1 cellular context compared by ENCODE assay signal in the genomic region with DNA sequence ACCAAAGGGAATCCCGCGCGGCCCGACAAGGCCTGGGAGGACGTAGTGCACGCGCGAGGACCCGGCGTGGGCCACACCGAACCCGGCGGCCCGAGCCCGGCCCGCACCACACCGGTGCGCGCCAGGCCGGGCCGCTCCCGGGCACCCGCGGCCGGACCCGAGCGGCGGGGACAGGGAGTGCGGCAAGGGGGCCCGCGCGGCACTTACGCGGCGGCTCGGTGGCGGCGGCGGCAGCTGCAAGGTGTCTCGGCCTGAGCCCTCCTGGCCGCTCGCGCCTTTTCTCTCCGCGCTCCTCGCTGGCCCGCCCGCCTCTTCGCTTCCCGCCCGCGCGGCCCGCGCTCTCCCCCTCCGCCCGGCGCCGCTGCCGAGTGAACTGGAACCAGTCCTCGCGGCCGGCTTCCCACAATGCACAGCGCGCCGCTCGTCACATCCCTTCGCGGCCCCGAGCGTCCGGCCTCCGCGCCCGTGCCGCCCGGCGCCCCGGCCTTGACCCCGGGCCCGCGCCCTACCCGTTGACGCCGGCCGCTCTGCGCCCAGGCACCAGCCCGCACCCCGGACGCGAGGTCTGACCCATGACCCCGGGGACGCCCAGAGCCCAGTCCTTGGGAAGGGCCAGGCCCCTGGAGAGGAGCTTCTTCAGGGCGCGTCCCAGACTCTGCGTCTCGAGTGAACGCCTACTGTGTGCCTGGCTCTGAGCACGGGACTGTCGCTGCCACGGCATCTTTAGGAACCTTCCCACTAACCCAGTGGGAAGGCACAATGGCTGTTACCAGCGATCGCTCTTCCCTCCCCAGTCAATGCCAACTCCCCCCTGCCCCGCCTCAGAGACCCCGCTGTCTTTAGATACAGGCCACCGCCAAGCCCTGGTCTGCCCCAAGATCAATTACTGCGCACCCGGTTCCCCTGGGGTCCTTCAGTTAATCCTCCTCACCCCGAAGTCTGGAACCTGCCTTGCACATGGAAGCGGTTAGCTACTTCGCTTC.
TF ChIP-seq lines count a peak whose summit lies in the region.

A gene (minus strand): TSS at position 377 of the 983 bp plus-strand sequence. CDS start 10,138 bp downstream, outside the sequence.

TF ChIP-seq in SK-N-SH, 30 proteins besides CTCF, POLR2A, EP300 and RAD21 (continued from another document):
- TF ChIP-seq, protein P1, sequence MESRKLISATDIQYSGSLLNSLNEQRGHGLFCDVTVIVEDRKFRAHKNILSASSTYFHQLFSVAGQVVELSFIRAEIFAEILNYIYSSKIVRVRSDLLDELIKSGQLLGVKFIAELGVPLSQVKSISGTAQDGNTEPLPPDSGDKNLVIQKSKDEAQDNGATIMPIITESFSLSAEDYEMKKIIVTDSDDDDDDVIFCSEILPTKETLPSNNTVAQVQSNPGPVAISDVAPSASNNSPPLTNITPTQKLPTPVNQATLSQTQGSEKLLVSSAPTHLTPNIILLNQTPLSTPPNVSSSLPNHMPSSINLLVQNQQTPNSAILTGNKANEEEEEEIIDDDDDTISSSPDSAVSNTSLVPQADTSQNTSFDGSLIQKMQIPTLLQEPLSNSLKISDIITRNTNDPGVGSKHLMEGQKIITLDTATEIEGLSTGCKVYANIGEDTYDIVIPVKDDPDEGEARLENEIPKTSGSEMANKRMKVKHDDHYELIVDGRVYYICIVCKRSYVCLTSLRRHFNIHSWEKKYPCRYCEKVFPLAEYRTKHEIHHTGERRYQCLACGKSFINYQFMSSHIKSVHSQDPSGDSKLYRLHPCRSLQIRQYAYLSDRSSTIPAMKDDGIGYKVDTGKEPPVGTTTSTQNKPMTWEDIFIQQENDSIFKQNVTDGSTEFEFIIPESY (IDR thresholded peaks at IDR 0.05; ENCODE audit: borderline replicate concordance, low read depth) = no peak
- TF ChIP-seq CHD2 (IDR thresholded peaks at IDR 0.05; ENCODE audit: low read length, partially characterized antibody) (peak; percentile 14), RFX5 (IDR thresholded peaks at IDR 0.05; ENCODE audit: low read length) (no peak), FOSL2 (IDR thresholded peaks at IDR 0.05; ENCODE audit: borderline replicate concordance, low read depth) (no peak), FOXM1 (IDR thresholded peaks at IDR 0.05; ENCODE audit: low read depth) (no peak), RXRA (IDR thresholded peaks at IDR 0.05; ENCODE audit: borderline replicate concordance, low read depth) (no peak)
- TF ChIP-seq, protein P2, sequence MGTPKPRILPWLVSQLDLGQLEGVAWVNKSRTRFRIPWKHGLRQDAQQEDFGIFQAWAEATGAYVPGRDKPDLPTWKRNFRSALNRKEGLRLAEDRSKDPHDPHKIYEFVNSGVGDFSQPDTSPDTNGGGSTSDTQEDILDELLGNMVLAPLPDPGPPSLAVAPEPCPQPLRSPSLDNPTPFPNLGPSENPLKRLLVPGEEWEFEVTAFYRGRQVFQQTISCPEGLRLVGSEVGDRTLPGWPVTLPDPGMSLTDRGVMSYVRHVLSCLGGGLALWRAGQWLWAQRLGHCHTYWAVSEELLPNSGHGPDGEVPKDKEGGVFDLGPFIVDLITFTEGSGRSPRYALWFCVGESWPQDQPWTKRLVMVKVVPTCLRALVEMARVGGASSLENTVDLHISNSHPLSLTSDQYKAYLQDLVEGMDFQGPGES (IDR thresholded peaks at IDR 0.05; ENCODE audit: low read depth, low read length) = no peak
- TF ChIP-seq, protein P3, sequence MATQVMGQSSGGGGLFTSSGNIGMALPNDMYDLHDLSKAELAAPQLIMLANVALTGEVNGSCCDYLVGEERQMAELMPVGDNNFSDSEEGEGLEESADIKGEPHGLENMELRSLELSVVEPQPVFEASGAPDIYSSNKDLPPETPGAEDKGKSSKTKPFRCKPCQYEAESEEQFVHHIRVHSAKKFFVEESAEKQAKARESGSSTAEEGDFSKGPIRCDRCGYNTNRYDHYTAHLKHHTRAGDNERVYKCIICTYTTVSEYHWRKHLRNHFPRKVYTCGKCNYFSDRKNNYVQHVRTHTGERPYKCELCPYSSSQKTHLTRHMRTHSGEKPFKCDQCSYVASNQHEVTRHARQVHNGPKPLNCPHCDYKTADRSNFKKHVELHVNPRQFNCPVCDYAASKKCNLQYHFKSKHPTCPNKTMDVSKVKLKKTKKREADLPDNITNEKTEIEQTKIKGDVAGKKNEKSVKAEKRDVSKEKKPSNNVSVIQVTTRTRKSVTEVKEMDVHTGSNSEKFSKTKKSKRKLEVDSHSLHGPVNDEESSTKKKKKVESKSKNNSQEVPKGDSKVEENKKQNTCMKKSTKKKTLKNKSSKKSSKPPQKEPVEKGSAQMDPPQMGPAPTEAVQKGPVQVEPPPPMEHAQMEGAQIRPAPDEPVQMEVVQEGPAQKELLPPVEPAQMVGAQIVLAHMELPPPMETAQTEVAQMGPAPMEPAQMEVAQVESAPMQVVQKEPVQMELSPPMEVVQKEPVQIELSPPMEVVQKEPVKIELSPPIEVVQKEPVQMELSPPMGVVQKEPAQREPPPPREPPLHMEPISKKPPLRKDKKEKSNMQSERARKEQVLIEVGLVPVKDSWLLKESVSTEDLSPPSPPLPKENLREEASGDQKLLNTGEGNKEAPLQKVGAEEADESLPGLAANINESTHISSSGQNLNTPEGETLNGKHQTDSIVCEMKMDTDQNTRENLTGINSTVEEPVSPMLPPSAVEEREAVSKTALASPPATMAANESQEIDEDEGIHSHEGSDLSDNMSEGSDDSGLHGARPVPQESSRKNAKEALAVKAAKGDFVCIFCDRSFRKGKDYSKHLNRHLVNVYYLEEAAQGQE (IDR thresholded peaks at IDR 0.05; ENCODE audit: low read depth, low read length) = no peak; the same call in 1 of the 2 replicates
- TF ChIP-seq, protein P4, sequence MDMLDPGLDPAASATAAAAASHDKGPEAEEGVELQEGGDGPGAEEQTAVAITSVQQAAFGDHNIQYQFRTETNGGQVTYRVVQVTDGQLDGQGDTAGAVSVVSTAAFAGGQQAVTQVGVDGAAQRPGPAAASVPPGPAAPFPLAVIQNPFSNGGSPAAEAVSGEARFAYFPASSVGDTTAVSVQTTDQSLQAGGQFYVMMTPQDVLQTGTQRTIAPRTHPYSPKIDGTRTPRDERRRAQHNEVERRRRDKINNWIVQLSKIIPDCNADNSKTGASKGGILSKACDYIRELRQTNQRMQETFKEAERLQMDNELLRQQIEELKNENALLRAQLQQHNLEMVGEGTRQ (IDR thresholded peaks at IDR 0.05; ENCODE audit: borderline replicate concordance, low read depth, low read length) = no peak
